In the genomic region with DNA sequence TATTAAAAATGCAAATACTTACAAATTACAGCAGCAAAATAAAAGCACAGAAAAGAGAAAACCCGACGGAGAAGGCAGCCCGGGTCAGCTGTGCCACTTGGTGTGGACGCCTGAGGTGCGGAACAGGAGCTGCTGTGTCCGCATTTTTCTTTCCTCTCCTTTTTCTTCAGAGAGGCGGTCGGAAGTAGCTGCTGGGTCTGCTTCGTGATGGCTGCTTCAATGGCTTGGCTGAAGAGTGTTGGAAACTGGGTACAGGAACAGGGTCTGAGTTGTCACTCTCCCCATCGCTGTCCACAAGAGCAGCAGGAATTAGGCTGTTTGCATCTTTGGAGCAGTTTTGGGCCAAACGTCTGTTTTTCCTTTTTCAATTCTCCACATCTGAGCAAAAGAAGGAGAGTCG, we compare ENCODE assay signal across 8 cellular contexts.
"Had no signal": no experiment of that assay in that cellular context is flagged by ENCODE, and none has a peak within 500 bp of the region (broad histone marks: within the 10 kb centered on the region; RNA-seq: fewer than 3 reads in every experiment).

No MANE protein-coding gene starts in this region.

- H3K4me1 ChIP-seq: HAP-1 had no signal

- DNase-seq: GM23248, H7, HFFc6, Kasumi-1, KG1 had no signal

- H3K4me3 ChIP-seq: GM23248, HAP-1 had no signal

- H3K36me3 ChIP-seq: HAP-1 had no signal

- H3K9ac ChIP-seq: GM23248 had no signal

- H3K9me3 ChIP-seq: HAP-1 had no signal

- FAIRE-seq: HTR-8/SVneo had no signal

- H3K27ac ChIP-seq: GM23248 had no signal

- H2AFZ ChIP-seq: GM23248 had no signal

- ATAC-seq: HCT116 had no signal
